Comparison of ENCODE assay signal across 8 cellular contexts in the genomic region with DNA sequence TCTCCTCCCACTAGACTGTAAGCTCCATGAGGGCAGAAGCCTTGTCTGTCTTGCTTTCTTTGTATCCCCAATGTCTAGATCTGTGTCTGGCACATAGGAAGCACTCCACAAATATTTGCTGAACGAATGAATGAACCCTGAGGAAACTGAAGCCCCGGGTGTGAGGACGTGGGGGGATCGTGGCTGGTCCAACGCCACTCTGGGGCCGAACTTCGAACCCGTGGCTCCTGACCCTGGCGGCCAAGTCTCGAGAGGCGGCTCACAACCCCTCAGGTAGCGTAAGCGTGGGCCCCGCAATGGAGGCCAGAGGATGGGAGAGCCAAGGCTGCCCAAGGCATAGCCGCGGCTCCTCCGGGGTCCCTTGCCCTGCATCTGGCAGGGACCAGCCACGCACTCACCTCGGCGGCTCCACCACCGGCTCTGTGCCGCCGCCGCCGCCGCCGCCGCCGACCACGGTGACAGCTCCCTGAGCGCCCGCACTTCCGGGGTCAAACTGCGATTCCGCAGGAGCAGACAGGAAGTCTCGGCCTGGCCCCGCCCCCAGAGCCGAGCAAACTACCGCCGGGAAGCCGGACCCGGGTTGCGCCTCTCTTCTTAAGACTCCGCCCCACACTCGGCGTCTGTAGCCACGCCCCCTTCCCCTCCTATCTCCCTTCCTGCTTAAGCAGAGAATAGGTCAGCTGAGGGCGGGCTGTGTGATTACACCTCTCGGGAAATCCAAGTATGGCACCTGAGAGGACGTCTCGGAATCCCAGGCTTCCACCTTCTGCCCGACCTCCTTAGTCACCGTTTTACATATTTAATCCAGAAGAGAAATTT. TPM values are rescaled to one million over a fixed set of nuclear protein-coding genes. Genes with fewer than 3 reads are reported as not detected.
A peak's percentile ranks its signal among the peaks of the same experiment; 100 is the strongest.
DNase-seq lines count a peak whose midpoint lies in the region; TF ChIP-seq lines count a peak whose summit lies in the region.

A gene with protein sequence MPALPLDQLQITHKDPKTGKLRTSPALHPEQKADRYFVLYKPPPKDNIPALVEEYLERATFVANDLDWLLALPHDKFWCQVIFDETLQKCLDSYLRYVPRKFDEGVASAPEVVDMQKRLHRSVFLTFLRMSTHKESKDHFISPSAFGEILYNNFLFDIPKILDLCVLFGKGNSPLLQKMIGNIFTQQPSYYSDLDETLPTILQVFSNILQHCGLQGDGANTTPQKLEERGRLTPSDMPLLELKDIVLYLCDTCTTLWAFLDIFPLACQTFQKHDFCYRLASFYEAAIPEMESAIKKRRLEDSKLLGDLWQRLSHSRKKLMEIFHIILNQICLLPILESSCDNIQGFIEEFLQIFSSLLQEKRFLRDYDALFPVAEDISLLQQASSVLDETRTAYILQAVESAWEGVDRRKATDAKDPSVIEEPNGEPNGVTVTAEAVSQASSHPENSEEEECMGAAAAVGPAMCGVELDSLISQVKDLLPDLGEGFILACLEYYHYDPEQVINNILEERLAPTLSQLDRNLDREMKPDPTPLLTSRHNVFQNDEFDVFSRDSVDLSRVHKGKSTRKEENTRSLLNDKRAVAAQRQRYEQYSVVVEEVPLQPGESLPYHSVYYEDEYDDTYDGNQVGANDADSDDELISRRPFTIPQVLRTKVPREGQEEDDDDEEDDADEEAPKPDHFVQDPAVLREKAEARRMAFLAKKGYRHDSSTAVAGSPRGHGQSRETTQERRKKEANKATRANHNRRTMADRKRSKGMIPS (minus strand): TSS at position 495 of the 819 bp plus-strand sequence. CDS start 5,949 bp downstream, outside the sequence.

- peak within 1 kb of the TSS; percentile 85 for H3K27ac ChIP-seq in effector memory CD4-positive, alpha-beta T cell (ENCODE audit: insufficient read depth, low read length, poor library complexity, severe bottlenecking)

- DNase-seq in CMK (ENCODE audit: low read depth) (peak; percentile 97), GM20000 (ENCODE audit: low spot score) (peak; percentile 99), HT-29 (ENCODE audit: low spot score) (peak; percentile 100), NOMO-1 (lab: John Stamatoyannopoulos, UW; ENCODE audit: unreplicated experiment in 2 of 2) (peak; percentile 96), lung microvascular endothelial cell (ENCODE audit: low read depth in 2 of 2) (peak; percentile 80 to 97)
- peak; percentile 99 for DNase-seq in activated CD8-positive, alpha-beta memory T cell treated with anti-CD3 and anti-CD28 coated beads for 4 hours (ENCODE audit: low read depth in 2 of 2)
- peak; percentile 98 to 99 (median 99) for DNase-seq in effector memory CD4-positive, alpha-beta T cell
- peak; percentile 98 to 99 (median 99) for DNase-seq in stimulated activated CD4-positive, alpha-beta T cell treated with anti-CD3 and anti-CD28 coated beads, TNF-alpha, amount 100 ng/mL, for 48 hours (ENCODE audit: low read depth in 3 of 3)

- peaks cover 7% of the 10 kb centered on the region for H3K36me3 ChIP-seq in effector memory CD4-positive, alpha-beta T cell (ENCODE audit: control insufficient read depth, insufficient read depth, low read length)

- no peaks in the 10 kb centered on the region for H3K27me3 ChIP-seq in effector memory CD4-positive, alpha-beta T cell (replicated peaks; ENCODE audit: control insufficient read depth, insufficient read depth, low read length, poor library complexity, severe bottlenecking)

- peak within 1 kb of the TSS; percentile 94 for H3K4me3 ChIP-seq in effector memory CD4-positive, alpha-beta T cell (ENCODE audit: insufficient read depth, low read depth, low read length, poor library complexity, severe bottlenecking)

- H3K9me3 ChIP-seq in effector memory CD4-positive, alpha-beta T cell (ENCODE audit: control insufficient read depth, low read length), result no peaks in the 10 kb centered on the region

- TF ChIP-seq CTCF in GM20000 (IDR thresholded peaks at IDR 0.05; ENCODE audit: extremely low read depth, missing control alignments), result no peak

- H3K4me1 ChIP-seq in effector memory CD4-positive, alpha-beta T cell (ENCODE audit: control insufficient read depth, insufficient read depth, low read length, poor library complexity, severe bottlenecking), result peaks cover 20% of the 10 kb centered on the region

RNA-seq across cellular contexts. Expression of the gene that starts here (rescaled TPM):
- 52.2 and 97.2 TPM in 2 replicates for total RNA-seq in HT-29 (2014; rRNA removed; shearing (Covaris generic))
- total RNA-seq in lung microvascular endothelial cell, result 18.1 and 23.0 TPM in 2 replicates

Comparison
In these comparisons a context has a peak if more than half of its experiments do, and no peak if none do; other contexts are left out.
1. Peak in every context shown above with its lines: DNase-seq, H3K4me3 ChIP-seq and H3K27ac ChIP-seq.